In genomic region chr2:207090389-207090788, GRCh38 we compare ENCODE assay signal across 1 cellular context.
TF ChIP-seq lines count a peak whose summit lies in the region.

No MANE protein-coding gene starts in this region.

TF ChIP-seq in WTC11, 78 proteins besides CTCF, POLR2A, EP300 and RAD21:
- TF ChIP-seq PREB (CRISPR knock-in tag; IDR thresholded peaks at IDR 0.05; ENCODE audit: borderline replicate concordance) (no peak), TEAD1 (CRISPR knock-in tag; IDR thresholded peaks at IDR 0.05) (no peak), TEAD4 (CRISPR knock-in tag; IDR thresholded peaks at IDR 0.05) (no peak), ZNF423 (CRISPR knock-in tag; IDR thresholded peaks at IDR 0.05) (no peak), IRF2 (CRISPR knock-in tag; IDR thresholded peaks at IDR 0.05; ENCODE audit: borderline replicate concordance, low read depth) (no peak), ZNF232 (CRISPR knock-in tag; IDR thresholded peaks at IDR 0.05) (no peak), CREM (CRISPR knock-in tag; IDR thresholded peaks at IDR 0.05) (no peak), E2F4 (CRISPR knock-in tag; IDR thresholded peaks at IDR 0.05; ENCODE audit: borderline replicate concordance, low read depth) (no peak), MYBL2 (CRISPR knock-in tag; IDR thresholded peaks at IDR 0.05) (no peak), SMAD4 (CRISPR knock-in tag; IDR thresholded peaks at IDR 0.05) (no peak)
- TF ChIP-seq, protein P1, sequence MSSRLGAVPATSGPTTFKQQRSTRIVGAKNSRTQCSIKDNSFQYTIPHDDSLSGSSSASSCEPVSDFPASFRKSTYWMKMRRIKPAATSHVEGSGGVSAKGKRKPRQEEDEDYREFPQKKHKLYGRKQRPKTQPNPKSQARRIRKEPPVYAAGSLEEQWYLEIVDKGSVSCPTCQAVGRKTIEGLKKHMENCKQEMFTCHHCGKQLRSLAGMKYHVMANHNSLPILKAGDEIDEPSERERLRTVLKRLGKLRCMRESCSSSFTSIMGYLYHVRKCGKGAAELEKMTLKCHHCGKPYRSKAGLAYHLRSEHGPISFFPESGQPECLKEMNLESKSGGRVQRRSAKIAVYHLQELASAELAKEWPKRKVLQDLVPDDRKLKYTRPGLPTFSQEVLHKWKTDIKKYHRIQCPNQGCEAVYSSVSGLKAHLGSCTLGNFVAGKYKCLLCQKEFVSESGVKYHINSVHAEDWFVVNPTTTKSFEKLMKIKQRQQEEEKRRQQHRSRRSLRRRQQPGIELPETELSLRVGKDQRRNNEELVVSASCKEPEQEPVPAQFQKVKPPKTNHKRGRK (CRISPR knock-in tag; IDR thresholded peaks at IDR 0.05; ENCODE audit: borderline replicate concordance): no peak
- TF ChIP-seq, protein P2, sequence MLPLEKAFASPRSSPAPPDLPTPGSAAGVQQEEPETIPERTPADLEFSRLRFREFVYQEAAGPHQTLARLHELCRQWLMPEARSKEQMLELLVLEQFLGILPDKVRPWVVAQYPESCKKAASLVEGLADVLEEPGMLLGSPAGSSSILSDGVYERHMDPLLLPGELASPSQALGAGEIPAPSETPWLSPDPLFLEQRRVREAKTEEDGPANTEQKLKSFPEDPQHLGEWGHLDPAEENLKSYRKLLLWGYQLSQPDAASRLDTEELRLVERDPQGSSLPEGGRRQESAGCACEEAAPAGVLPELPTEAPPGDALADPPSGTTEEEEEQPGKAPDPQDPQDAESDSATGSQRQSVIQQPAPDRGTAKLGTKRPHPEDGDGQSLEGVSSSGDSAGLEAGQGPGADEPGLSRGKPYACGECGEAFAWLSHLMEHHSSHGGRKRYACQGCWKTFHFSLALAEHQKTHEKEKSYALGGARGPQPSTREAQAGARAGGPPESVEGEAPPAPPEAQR (CRISPR knock-in tag; IDR thresholded peaks at IDR 0.05): no peak
- TF ChIP-seq, protein P3, sequence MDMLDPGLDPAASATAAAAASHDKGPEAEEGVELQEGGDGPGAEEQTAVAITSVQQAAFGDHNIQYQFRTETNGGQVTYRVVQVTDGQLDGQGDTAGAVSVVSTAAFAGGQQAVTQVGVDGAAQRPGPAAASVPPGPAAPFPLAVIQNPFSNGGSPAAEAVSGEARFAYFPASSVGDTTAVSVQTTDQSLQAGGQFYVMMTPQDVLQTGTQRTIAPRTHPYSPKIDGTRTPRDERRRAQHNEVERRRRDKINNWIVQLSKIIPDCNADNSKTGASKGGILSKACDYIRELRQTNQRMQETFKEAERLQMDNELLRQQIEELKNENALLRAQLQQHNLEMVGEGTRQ (CRISPR knock-in tag; IDR thresholded peaks at IDR 0.05): no peak
